In genomic region chr15:89828324-89829145, GRCh38 we compare ENCODE assay signal across 11 cellular contexts. TPM values are rescaled to one million over a fixed set of nuclear protein-coding genes. Genes with fewer than 3 reads are reported as not detected.
DNase-seq lines count a peak whose midpoint lies in the region; ATAC-seq and TF ChIP-seq lines count a peak whose summit lies in the region.
"Had no signal": no experiment of that assay in that cellular context is flagged by ENCODE, and none has a peak within 500 bp of the region (broad histone marks: within the 10 kb centered on the region; RNA-seq: fewer than 3 reads in every experiment).

No MANE protein-coding gene starts in this region.

- POLR2A ChIA-PET in activated CD4-positive, alpha-beta T cell treated with anti-CD3 and anti-CD28 coated beads for 36 hours (lab: Charles Lee): no interaction called here

- ATAC-seq in T-helper 17 cell: no peak
- ATAC-seq in Right ventricle myocardium inferior: peak; percentile 91
- ATAC-seq in activated T-cell treated with anti-CD3 and anti-CD28 coated beads, Interleukin-2, amount 50 U/mL, for 4 hours: no peak
- ATAC-seq in activated CD4-positive, alpha-beta T cell treated with anti-CD3 and anti-CD28 coated beads for 36 hours: no peak

- H3K36me3 Mint-ChIP-seq in T-helper 17 cell (ENCODE audit: low read depth) (peaks cover 9% of the 10 kb centered on the region), osteocyte (ENCODE audit: unreplicated experiment) (peaks cover 5% of the 10 kb centered on the region)
- H3K36me3 Mint-ChIP-seq in activated T-cell treated with anti-CD3 and anti-CD28 coated beads, Interleukin-2, amount 50 U/mL, for 4 hours (ENCODE audit: insufficient read depth): peaks cover 9% of the 10 kb centered on the region
- H3K36me3 Mint-ChIP-seq in activated CD4-positive, alpha-beta T cell treated with anti-CD3 and anti-CD28 coated beads for 36 hours (ENCODE audit: low read depth): peaks cover 4% of the 10 kb centered on the region

- H3K9me3 Mint-ChIP-seq in osteocyte (ENCODE audit: unreplicated experiment): no peaks in the 10 kb centered on the region
- H3K9me3 Mint-ChIP-seq in activated T-cell treated with anti-CD3 and anti-CD28 coated beads, Interleukin-2, amount 50 U/mL, for 4 hours: no peaks in the 10 kb centered on the region
- H3K9me3 Mint-ChIP-seq in activated CD4-positive, alpha-beta T cell treated with anti-CD3 and anti-CD28 coated beads for 36 hours (ENCODE audit: low read depth): no peaks in the 10 kb centered on the region
- H3K9me3 Mint-ChIP-seq: activated naive CD4-positive, alpha-beta T cell treated with anti-CD3 and anti-CD28 coated beads, Interleukin-2, amount 50 U/mL, for 24 hours; IgD-negative memory B cell had no signal

- no peak for DNase-seq in T-helper 17 cell
- DNase-seq in Right ventricle myocardium inferior (ENCODE audit: missing footprints): peak; percentile 80
- no peak for DNase-seq in osteocyte (ENCODE audit: extremely low spot score, unreplicated experiment)
- no peak for DNase-seq in NCI-H748 treated with DMSO at 0.1 percent for 48 hours (lab: John Stamatoyannopoulos, UW)
- DNase-seq in NOMO-1 (lab: John Stamatoyannopoulos, UW; ENCODE audit: unreplicated experiment in 2 of 2): no peak
- no peak for DNase-seq in activated T-cell treated with anti-CD3 and anti-CD28 coated beads, Interleukin-2, amount 50 U/mL, for 4 hours
- DNase-seq in activated CD4-positive, alpha-beta T cell treated with anti-CD3 and anti-CD28 coated beads for 36 hours: no peak

- H3K4me1 Mint-ChIP-seq in T-helper 17 cell (peaks cover 9% of the 10 kb centered on the region), osteocyte (ENCODE audit: unreplicated experiment) (peaks cover 56% of the 10 kb centered on the region)
- H3K4me1 Mint-ChIP-seq in activated T-cell treated with anti-CD3 and anti-CD28 coated beads, Interleukin-2, amount 50 U/mL, for 4 hours (ENCODE audit: low read depth): no peaks in the 10 kb centered on the region
- no peaks in the 10 kb centered on the region for H3K4me1 Mint-ChIP-seq in activated CD4-positive, alpha-beta T cell treated with anti-CD3 and anti-CD28 coated beads for 36 hours
- H3K4me1 Mint-ChIP-seq: activated naive CD4-positive, alpha-beta T cell treated with anti-CD3 and anti-CD28 coated beads, Interleukin-2, amount 50 U/mL, for 24 hours had no signal

- H3K9me3 ChIP-seq in T-helper 17 cell (ENCODE audit: control insufficient read depth, low read length, poor library complexity, severe bottlenecking): no peaks in the 10 kb centered on the region

- CTCF ChIA-PET in activated CD4-positive, alpha-beta T cell treated with anti-CD3 and anti-CD28 coated beads for 36 hours (lab: Charles Lee): interaction anchor here (1.6 kb wide), 1 partner anchor 46 kb away, joined by 4 read pairs; no protein-coding TSS in a partner anchor

- H3K27ac ChIP-seq in C4-2B: peak overlapping the region; percentile 69
- H3K27ac ChIP-seq: SK-N-MC had no signal

- intact Hi-C loops in Right ventricle myocardium inferior (cut with DNase I): loop anchor here (5.0 kb wide), 2 partner anchors 49 to 76 kb away; partner anchors contain the start of gene MESP1
- intact Hi-C loops in activated CD4-positive, alpha-beta T cell treated with anti-CD3 and anti-CD28 coated beads for 36 hours (cut with DNase I, micrococcal nuclease): no loop called here

- H3K27me3 Mint-ChIP-seq in T-helper 17 cell: peaks cover 8% of the 10 kb centered on the region
- no peaks in the 10 kb centered on the region for H3K27me3 Mint-ChIP-seq in osteocyte (ENCODE audit: unreplicated experiment)
- H3K27me3 Mint-ChIP-seq in activated T-cell treated with anti-CD3 and anti-CD28 coated beads, Interleukin-2, amount 50 U/mL, for 4 hours (ENCODE audit: low read depth): peaks cover 5% of the 10 kb centered on the region
- H3K27me3 Mint-ChIP-seq in activated CD4-positive, alpha-beta T cell treated with anti-CD3 and anti-CD28 coated beads for 36 hours: no peaks in the 10 kb centered on the region
- H3K27me3 Mint-ChIP-seq: activated naive CD4-positive, alpha-beta T cell treated with anti-CD3 and anti-CD28 coated beads, Interleukin-2, amount 50 U/mL, for 24 hours had no signal

- no peak overlapping the region for H3K4me3 Mint-ChIP-seq in T-helper 17 cell
- H3K4me3 Mint-ChIP-seq in osteocyte (ENCODE audit: unreplicated experiment): no peak overlapping the region
- H3K4me3 Mint-ChIP-seq in activated T-cell treated with anti-CD3 and anti-CD28 coated beads, Interleukin-2, amount 50 U/mL, for 4 hours: no peak overlapping the region
- H3K4me3 Mint-ChIP-seq in activated CD4-positive, alpha-beta T cell treated with anti-CD3 and anti-CD28 coated beads for 36 hours: no peak overlapping the region
- H3K4me3 Mint-ChIP-seq: activated naive CD4-positive, alpha-beta T cell treated with anti-CD3 and anti-CD28 coated beads, Interleukin-2, amount 50 U/mL, for 24 hours; IgD-negative memory B cell had no signal

- TF ChIP-seq CTCF in C4-2B (conservative IDR thresholded peaks at IDR 0.05): no peak
- no peak for TF ChIP-seq CTCF in osteocyte (IDR thresholded peaks at IDR 0.05)

- peak overlapping the region; percentile 47 for H3K27ac Mint-ChIP-seq in T-helper 17 cell
- H3K27ac Mint-ChIP-seq in osteocyte (ENCODE audit: unreplicated experiment): peak overlapping the region; percentile 72
- no peak overlapping the region for H3K27ac Mint-ChIP-seq in activated CD4-positive, alpha-beta T cell treated with anti-CD3 and anti-CD28 coated beads for 36 hours
- H3K27ac Mint-ChIP-seq: activated naive CD4-positive, alpha-beta T cell treated with anti-CD3 and anti-CD28 coated beads, Interleukin-2, amount 50 U/mL, for 24 hours; IgD-negative memory B cell had no signal

RNA-seq across cellular contexts. Expression of gene ANPEP, which starts 13.9 kb away (rescaled TPM):
- total RNA-seq in T-helper 17 cell: 1 to 10 TPM; 3.4 to 8.9 TPM
- 9.4 TPM for total RNA-seq in Right ventricle myocardium inferior
- total RNA-seq in osteocyte: 93.1 and 95.4 TPM in 2 replicates
- total RNA-seq in activated T-cell treated with anti-CD3 and anti-CD28 coated beads, Interleukin-2, amount 50 U/mL, for 4 hours: under 1 TPM; 0.54 to 0.83 (median 0.55) TPM
- under 1 TPM; 0.09 to 0.12 TPM for total RNA-seq in activated CD4-positive, alpha-beta T cell treated with anti-CD3 and anti-CD28 coated beads for 36 hours

RNA-seq across cellular contexts. Expression of gene MESP2, which starts 52.4 kb away (rescaled TPM):
- total RNA-seq in T-helper 17 cell (not detected), Right ventricle myocardium inferior (0.51 TPM), osteocyte (not detected in 2 replicates)
- not detected for total RNA-seq in activated T-cell treated with anti-CD3 and anti-CD28 coated beads, Interleukin-2, amount 50 U/mL, for 4 hours
- under 1 TPM; 0.14 to 0.30 TPM for total RNA-seq in activated CD4-positive, alpha-beta T cell treated with anti-CD3 and anti-CD28 coated beads for 36 hours
